ENCODE assay signal across 8 cellular contexts in genomic region chr15:43777293-43777819, GRCh38. TPM values are rescaled to one million over a fixed set of nuclear protein-coding genes. Genes with fewer than 3 reads are reported as not detected.
DNase-seq lines count a peak whose midpoint lies in the region; ATAC-seq and TF ChIP-seq lines count a peak whose summit lies in the region.

No MANE protein-coding gene starts in this region.

- peak overlapping the region; percentile 70 for H3K4me3 ChIP-seq in AG09309 (ENCODE audit: control insufficient read depth, low read depth, low read length)

- DNase-seq in AG09309 (ENCODE audit: low read depth) (no peak), NCI-H524 (lab: John Stamatoyannopoulos, UW) (peak; percentile 80 to 87), dermis blood vessel endothelial cell (peak; percentile 81), lung microvascular endothelial cell (ENCODE audit: low read depth in 2 of 2) (peak; percentile 74 to 84)
- DNase-seq in activated CD4-positive, alpha-beta T cell treated with anti-CD3 and anti-CD28 coated beads, Interleukin-2, amount 50 U/mL, for 24 hours (ENCODE audit: low read depth in 1 of 2, low spot score in 1 of 2): peak; percentile 62 to 78
- DNase-seq in stimulated activated CD8-positive, alpha-beta memory T cell treated with anti-CD3 and anti-CD28 coated beads, Interleukin-12 subunit alpha, Interleukin-12 subunit beta, amount 100 ng/mL, for 24 hours (ENCODE audit: extremely low read depth): peak; percentile 56

- peak; percentile 66 for ATAC-seq in GM18907 (IDR thresholded peaks at IDR 0.05; ENCODE audit: unreplicated experiment)
- ATAC-seq in HG03175 (IDR thresholded peaks at IDR 0.05; ENCODE audit: unreplicated experiment): peak; percentile 69

- TF ChIP-seq CTCF in AG09309 (IDR thresholded peaks at IDR 0.05; ENCODE audit: control insufficient read depth, insufficient read depth, low read depth, low read length, missing control alignments): peak; percentile 92

RNA-seq across cellular contexts. Expression of gene ELL3, which starts 0.6 kb away (rescaled TPM):
- total RNA-seq in dermis blood vessel endothelial cell: 2.9 and 5.4 TPM in 2 replicates
- 1.5 and 1.8 TPM in 2 replicates for total RNA-seq in lung microvascular endothelial cell

RNA-seq across cellular contexts. Expression of gene SERF2, which starts 14.8 kb away (rescaled TPM):
- total RNA-seq in dermis blood vessel endothelial cell: 787 and 1,230 TPM in 2 replicates
- 285 and 360 TPM in 2 replicates for total RNA-seq in lung microvascular endothelial cell

RNA-seq across cellular contexts. Expression of gene SERINC4, which starts 22.7 kb away (rescaled TPM):
- total RNA-seq in dermis blood vessel endothelial cell (not detected in 2 replicates), lung microvascular endothelial cell (not detected in 2 replicates)

RNA-seq across cellular contexts. Expression of gene HYPK, which starts 23.0 kb away (rescaled TPM):
- 2.9 and 4.6 TPM in 2 replicates for total RNA-seq in dermis blood vessel endothelial cell
- 4.4 and 6.3 TPM in 2 replicates for total RNA-seq in lung microvascular endothelial cell

RNA-seq across cellular contexts. Expression of gene PDIA3, which starts 31.1 kb away (rescaled TPM):
- total RNA-seq in dermis blood vessel endothelial cell (155 and 423 TPM in 2 replicates), lung microvascular endothelial cell (113 and 115 TPM in 2 replicates)
